In the genomic region with DNA sequence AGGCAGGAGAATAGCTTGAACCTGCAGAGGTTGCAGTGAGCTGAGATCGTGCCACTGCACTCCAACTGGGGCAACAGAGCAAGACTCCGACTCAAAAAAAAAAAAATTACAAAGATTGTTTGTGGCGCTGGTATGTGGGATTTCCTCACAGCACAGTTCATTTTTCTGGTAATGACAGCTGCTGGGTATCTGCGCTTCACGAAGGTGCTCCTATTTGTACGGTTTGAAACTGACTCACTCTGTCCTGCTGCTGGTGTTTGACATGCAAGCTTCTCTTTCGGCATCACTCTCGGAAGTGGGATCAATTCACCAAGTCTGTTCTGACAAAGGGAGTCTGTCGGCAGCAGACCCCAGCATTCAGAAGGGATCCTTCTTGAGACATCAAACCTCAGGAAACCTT, we compare ENCODE assay signal across 21 cellular contexts. TPM values are rescaled to one million over a fixed set of nuclear protein-coding genes. Genes with fewer than 3 reads are reported as not detected.
DNase-seq lines count a peak whose midpoint lies in the region; TF ChIP-seq lines count a peak whose summit lies in the region.
"Had no signal": no experiment of that assay in that cellular context is flagged by ENCODE, and none has a peak within 500 bp of the region (broad histone marks: within the 10 kb centered on the region; RNA-seq: fewer than 3 reads in every experiment).

No MANE protein-coding gene starts in this region.

- H3K4me1 Mint-ChIP-seq in activated naive CD4-positive, alpha-beta T cell treated with anti-CD3 and anti-CD28 coated beads for 36 hours (ENCODE audit: low read depth) = peaks cover 67% of the 10 kb centered on the region

- intact Hi-C loops in activated naive CD4-positive, alpha-beta T cell treated with anti-CD3 and anti-CD28 coated beads for 36 hours (cut with micrococcal nuclease) = no loop called here
- intact Hi-C loops in posterior vena cava (cut with DNase I) = no loop called here

- TF ChIP-seq CTCF in HL-60 (IDR thresholded peaks at IDR 0.05; ENCODE audit: insufficient read depth, low read length) = no peak

- H3K27ac Mint-ChIP-seq in activated naive CD4-positive, alpha-beta T cell treated with anti-CD3 and anti-CD28 coated beads for 36 hours = peak overlapping the region; percentile 15

- DNase-seq in activated naive CD4-positive, alpha-beta T cell treated with anti-CD3 and anti-CD28 coated beads for 36 hours = no peak
- no peak for DNase-seq in activated naive CD4-positive, alpha-beta T cell treated with Interleukin-2 at 50 U/mL for 16 hours
- DNase-seq in HL-60 (ENCODE audit: low read depth in 1 of 2, low spot score in 1 of 2) (peak; percentile 79 to 85), SIG-M5 treated with dmso at 0.1 percent for 504 hours (lab: John Stamatoyannopoulos, UW; ENCODE audit: unreplicated experiment) (peak; percentile 98), posterior vena cava (ENCODE audit: low spot score) (peak; percentile 8), foreskin melanocyte (no peak), NCI-H1694 (lab: John Stamatoyannopoulos, UW) (no peak)
- DNase-seq in stimulated activated CD4-positive, alpha-beta T cell treated with anti-CD3 and anti-CD28 coated beads, Interleukin-12 subunit alpha, Interleukin-12 subunit beta, amount 100 ng/mL, for 4 hours = no peak
- DNase-seq: activated T-cell treated with anti-CD3 and anti-CD28 coated beads, Interleukin-2, amount 50 U/mL, for 4 hours; amygdala; Caco-2; central memory CD4-positive, alpha-beta T cell; effector CD4-positive, alpha-beta T cell; NCI-H2029; NCI-H446; occipital lobe; right lobe of liver; SHP77 treated with DMSO at 0.1 percent for 48 hours had no signal

- H3K27me3 ChIP-seq in HL-60 (ENCODE audit: insufficient read depth, poor library complexity, severe bottlenecking) = no peaks in the 10 kb centered on the region
- H3K27me3 ChIP-seq: esophagus muscularis mucosa, right lobe of liver had no signal

- CTCF ChIA-PET in activated naive CD4-positive, alpha-beta T cell treated with anti-CD3 and anti-CD28 coated beads for 36 hours (lab: Charles Lee) = no interaction called here

- H3K36me3 Mint-ChIP-seq in activated naive CD4-positive, alpha-beta T cell treated with anti-CD3 and anti-CD28 coated beads for 36 hours (ENCODE audit: low read depth) = no peaks in the 10 kb centered on the region

- H3K27ac ChIP-seq in HL-60 (replicated peaks) = peak overlapping the region; percentile 58
- H3K27ac ChIP-seq: esophagus muscularis mucosa, right lobe of liver had no signal

- H3K4me3 ChIP-seq in HL-60 (replicated peaks; ENCODE audit: insufficient read depth, low read length) = no peak overlapping the region
- H3K4me3 ChIP-seq: esophagus muscularis mucosa, right lobe of liver had no signal

- no peaks in the 10 kb centered on the region for H3K9me3 Mint-ChIP-seq in activated naive CD4-positive, alpha-beta T cell treated with anti-CD3 and anti-CD28 coated beads for 36 hours
- H3K9me3 Mint-ChIP-seq: activated T-cell treated with anti-CD3 and anti-CD28 coated beads, Interleukin-2, amount 50 U/mL, for 4 hours had no signal

- H3K27me3 Mint-ChIP-seq in activated naive CD4-positive, alpha-beta T cell treated with anti-CD3 and anti-CD28 coated beads for 36 hours (ENCODE audit: low read depth) = no peaks in the 10 kb centered on the region

- no peak overlapping the region for H3K4me3 Mint-ChIP-seq in activated naive CD4-positive, alpha-beta T cell treated with anti-CD3 and anti-CD28 coated beads for 36 hours
- H3K4me3 Mint-ChIP-seq: activated T-cell treated with anti-CD3 and anti-CD28 coated beads, Interleukin-2, amount 50 U/mL, for 4 hours had no signal

RNA-seq across cellular contexts. Expression of a gene that starts 26.3 kb away (rescaled TPM):
- total RNA-seq in activated naive CD4-positive, alpha-beta T cell treated with anti-CD3 and anti-CD28 coated beads for 36 hours = 10 to 100 TPM; 20.7 TPM
- total RNA-seq in posterior vena cava = 10 to 100 TPM; 22.0 to 22.5 TPM

RNA-seq across cellular contexts. Expression of a gene that starts 34.9 kb away (rescaled TPM):
- total RNA-seq in activated naive CD4-positive, alpha-beta T cell treated with anti-CD3 and anti-CD28 coated beads for 36 hours = under 1 TPM in 1 of 2 experiments, not detected in 1; 0.79 TPM
- 10 to 100 TPM; 19.7 to 20.3 TPM for total RNA-seq in posterior vena cava
- total RNA-seq: glomerular endothelial cell, M059J had no signal

RNA-seq across cellular contexts. Expression of a gene that starts 47.8 kb away (rescaled TPM):
- total RNA-seq in activated naive CD4-positive, alpha-beta T cell treated with anti-CD3 and anti-CD28 coated beads for 36 hours = 10 to 100 TPM; 57.7 to 59.9 TPM
- 10 to 100 TPM; 54.6 to 62.8 TPM for total RNA-seq in posterior vena cava

Comparison
In these comparisons a context has a peak if more than half of its experiments do, and no peak if none do; other contexts are left out.
1. DNase-seq: peak in HL-60 (2 of 2), SIG-M5 treated with dmso at 0.1 percent for 504 hours (single experiment) and posterior vena cava (single experiment); none in activated naive CD4-positive, alpha-beta T cell treated with anti-CD3 and anti-CD28 coated beads for 36 hours (single experiment), activated naive CD4-positive, alpha-beta T cell treated with Interleukin-2 at 50 U/mL for 16 hours (single experiment), foreskin melanocyte (single experiment), NCI-H1694 (single experiment) and stimulated activated CD4-positive, alpha-beta T cell treated with anti-CD3 and anti-CD28 coated beads, Interleukin-12 subunit alpha, Interleukin-12 subunit beta, amount 100 ng/mL, for 4 hours (single experiment).
2. RNA of a gene that starts 34.9 kb away (total RNA-seq): 19.7 to 20.3 TPM in posterior vena cava; 0.79 TPM in activated naive CD4-positive, alpha-beta T cell treated with anti-CD3 and anti-CD28 coated beads for 36 hours; every median in the first group is over 10 times any median in the second.